8 cellular contexts compared by ENCODE assay signal in genomic region chr10:71773221-71773971, GRCh38. TPM values are rescaled to one million over a fixed set of nuclear protein-coding genes. Genes with fewer than 3 reads are reported as not detected.
DNase-seq lines count a peak whose midpoint lies in the region; ATAC-seq, FAIRE-seq and TF ChIP-seq lines count a peak whose summit lies in the region.

TSS of gene VSIR (minus strand) at chr10:71773520. CDS start at chr10:71773439, 81 bp downstream.

- no peak for FAIRE-seq in pancreas (lab: Jason Lieb, UNC)

- peak within 1 kb of the TSS; percentile 80; the same call in 2 of the 3 replicates for H2BK15ac ChIP-seq in IMR-90 (ENCODE audit: low read depth, low read length)

- CTCF ChIA-PET in IMR-90 (lab: Yijun Ruan, JAX): interaction anchor here (0.6 kb wide), 2 partner anchors 54 to 155 kb away, joined by 3 to 5 read pairs; no protein-coding TSS in a partner anchor

- H4K8ac ChIP-seq in IMR-90 (ENCODE audit: low read depth in 2 of 2, low read length in 2 of 2): peak within 1 kb of the TSS; percentile 3 to 64

- peak within 1 kb of the TSS; percentile 73 for H3K9ac ChIP-seq in IMR-90 (ENCODE audit: low read depth, low read length)

- peak; percentile 74 for TF ChIP-seq POLR2A in IMR-90 (IDR thresholded peaks at IDR 0.05; ENCODE audit: low read depth, low read length)
- peak; percentile 79 to 90 for TF ChIP-seq POLR2A in thyroid gland (IDR thresholded peaks at IDR 0.05)

- no TSS peak for BruUV-seq in IMR-90 (replicated peaks; lab: Mats Ljungman, UMichigan)

- dilution Hi-C loops in IMR-90 (cut with HindIII; ENCODE audit: low sequenced_read_pairs, unreplicated experiment): no loop called here

- peaks cover 70% of the 10 kb centered on the region for H3K4me1 Mint-ChIP-seq in activated naive CD8-positive, alpha-beta T cell (ENCODE audit: low read depth)
- H3K4me1 Mint-ChIP-seq in glutamatergic neuron (ENCODE audit: low read depth, unreplicated experiment): peaks cover 11% of the 10 kb centered on the region

- DNase-seq in COR-L47 (lab: John Stamatoyannopoulos, UW): peak; percentile 33
- peak; percentile 71 for DNase-seq in IMR-90
- DNase-seq in glutamatergic neuron: peak; percentile 88
- peak; percentile 66 to 93 (median 84) for DNase-seq in pancreas
- peak; percentile 84 to 91 for DNase-seq in thyroid gland

- no peaks in the 10 kb centered on the region for H4K20me1 ChIP-seq in IMR-90 (ENCODE audit: insufficient read depth, low read length)

- peak within 1 kb of the TSS; percentile 86 for H3K4ac ChIP-seq in IMR-90 (ENCODE audit: low read depth, low read length)

- peak within 1 kb of the TSS; percentile 63 for H3K4me3 ChIP-seq in IMR-90 (ENCODE audit: insufficient read depth, low read depth, low read length)
- H3K4me3 ChIP-seq in pancreas: peak within 1 kb of the TSS; percentile 35 to 67 (median 43)
- peak within 1 kb of the TSS; percentile 26 to 63 (median 38) for H3K4me3 ChIP-seq in thyroid gland (replicated peaks in 1 of 3)

- H2AK9ac ChIP-seq in IMR-90 (replicated peaks; ENCODE audit: low read depth, low read length, poor library complexity): peak within 1 kb of the TSS; percentile 70

- H3K23ac ChIP-seq in IMR-90 (ENCODE audit: low read depth, low read length): peak within 1 kb of the TSS; percentile 83

- H3K9me3 Mint-ChIP-seq in activated naive CD8-positive, alpha-beta T cell (ENCODE audit: low read depth): no peaks in the 10 kb centered on the region
- H3K9me3 Mint-ChIP-seq in glutamatergic neuron (ENCODE audit: unreplicated experiment): peaks cover 3% of the 10 kb centered on the region

- peaks cover 6% of the 10 kb centered on the region; the same call in 1 of the 2 replicates for H3K27me3 ChIP-seq in IMR-90 (ENCODE audit: control insufficient read depth, insufficient read depth, low read length)
- H3K27me3 ChIP-seq in pancreas: no peaks in the 10 kb centered on the region
- no peaks in the 10 kb centered on the region for H3K27me3 ChIP-seq in thyroid gland

- peaks cover 32% of the 10 kb centered on the region for H3K9me1 ChIP-seq in IMR-90 (ENCODE audit: insufficient read depth, low read length)

- H3K27ac ChIP-seq in IMR-90 (ENCODE audit: insufficient read depth, low read length) (peak within 1 kb of the TSS; percentile 26), pancreas (peak within 1 kb of the TSS; percentile 39 to 74 (median 68)), thyroid gland (peak within 1 kb of the TSS; percentile 66 to 87 (median 85))

- H3K27ac Mint-ChIP-seq in activated naive CD8-positive, alpha-beta T cell: peak within 1 kb of the TSS; percentile 98
- H3K27ac Mint-ChIP-seq in glutamatergic neuron (ENCODE audit: unreplicated experiment): no peak within 1 kb of the TSS

- H3K56ac ChIP-seq in IMR-90 (ENCODE audit: extremely low read depth, insufficient read depth, low read length): no peak within 1 kb of the TSS

- H3K9me3 ChIP-seq in IMR-90 (ENCODE audit: control insufficient read depth, insufficient read depth, low read length): no peaks in the 10 kb centered on the region
- H3K9me3 ChIP-seq in pancreas: no peaks in the 10 kb centered on the region
- no peaks in the 10 kb centered on the region for H3K9me3 ChIP-seq in thyroid gland

- peak within 1 kb of the TSS; percentile 81 for H4K91ac ChIP-seq in IMR-90 (ENCODE audit: insufficient read depth, low read depth, low read length)

- H3K4me1 ChIP-seq in IMR-90 (ENCODE audit: control insufficient read depth, insufficient read depth, low read length) (peaks cover 33% of the 10 kb centered on the region), pancreas (peaks cover 0 to 6% (median 5%) of the 10 kb centered on the region in 3 donors), thyroid gland (peaks cover 9 to 55% of the 10 kb centered on the region in 2 donors)

- 3% methylated on average over 30 of the region's 55 CpGs; no CpG with 5 or more reads in 1 of the 2 experiments for WGBS in IMR-90 (ENCODE audit: extremely low coverage in 2 of 2, insufficient read length in 1 of 2), 2 experiments
- WGBS in pancreas, 2 donors: 6 to 7% methylated on average over 45 to 55 of the region's 55 CpGs
- 2 to 14% methylated on average over 8 to 22 of the region's 55 CpGs for WGBS in thyroid gland, 2 donors

- H3K4me3 Mint-ChIP-seq in activated naive CD8-positive, alpha-beta T cell: peak within 1 kb of the TSS; percentile 94
- H3K4me3 Mint-ChIP-seq in glutamatergic neuron (ENCODE audit: unreplicated experiment): peak within 1 kb of the TSS; percentile 65

- TF ChIP-seq CTCF in IMR-90 (conservative IDR thresholded peaks at IDR 0.05; ENCODE audit: low read depth, low read length) (peak; percentile 92), glutamatergic neuron (IDR thresholded peaks at IDR 0.05; ENCODE audit: partially characterized antibody, unreplicated experiment) (peak; percentile 93), pancreas (IDR thresholded peaks at IDR 0.05) (peak; percentile 60 to 84 (median 77)), thyroid gland (IDR thresholded peaks at IDR 0.05) (peak; percentile 28 to 96 (median 90))

- peak; percentile 36 for ATAC-seq in GM21367 (IDR thresholded peaks at IDR 0.05; ENCODE audit: unreplicated experiment)
- ATAC-seq in IMR-90 (ENCODE audit: low read depth): peak; percentile 91
- peak; percentile 90 for ATAC-seq in SK-N-SH treated with all-trans-retinoic acid at 6 μM for 48 hours
- peak; percentile 87 to 90 (median 89) for ATAC-seq in pancreas

- intact Hi-C loops in IMR-90 (cut with micrococcal nuclease): loop anchor here (5.0 kb wide), 1 partner anchor 76 kb away; no protein-coding TSS in a partner anchor
- intact Hi-C loops in pancreas (cut with DNase I): no loop called here
- intact Hi-C loops in thyroid gland (cut with DNase I): no loop called here

- peak within 1 kb of the TSS; percentile 55; the same call in 1 of the 2 replicates for H3K18ac ChIP-seq in IMR-90 (ENCODE audit: low read depth, low read length)

- no peaks in the 10 kb centered on the region for H3K36me3 ChIP-seq in IMR-90 (ENCODE audit: control insufficient read depth, insufficient read depth, low read length)
- H3K36me3 ChIP-seq in pancreas: no peaks in the 10 kb centered on the region
- H3K36me3 ChIP-seq in thyroid gland: no peaks in the 10 kb centered on the region

- H2AFZ ChIP-seq in IMR-90 (replicated peaks; ENCODE audit: low read length, poor library complexity): peak within 1 kb of the TSS; percentile 93

- H2BK20ac ChIP-seq in IMR-90 (ENCODE audit: low read depth, low read length): peak within 1 kb of the TSS; percentile 89

- peak within 1 kb of the TSS; percentile 78 for H3K14ac ChIP-seq in IMR-90 (replicated peaks; ENCODE audit: low read depth, low read length)

- H3K79me1 ChIP-seq in IMR-90 (ENCODE audit: low read depth in 1 of 2, low read length in 2 of 2): peaks cover 6 to 21% of the 10 kb centered on the region in 2 experiments; a peak in 2 of 4 replicates

- H3K4me2 ChIP-seq in IMR-90 (ENCODE audit: low read depth, low read length): peak within 1 kb of the TSS; percentile 80

- peak within 1 kb of the TSS; percentile 10; the same call in 1 of the 2 replicates for H4K5ac ChIP-seq in IMR-90 (ENCODE audit: low read depth, low read length)

- peak within 1 kb of the TSS; percentile 89 for H2BK120ac ChIP-seq in IMR-90 (ENCODE audit: low read depth, low read length)

- in situ Hi-C loops in IMR-90 (cut with MboI; ENCODE audit: low sequenced_read_pairs): no loop called here

- peaks cover 8% of the 10 kb centered on the region for H3K36me3 Mint-ChIP-seq in activated naive CD8-positive, alpha-beta T cell
- no peaks in the 10 kb centered on the region for H3K36me3 Mint-ChIP-seq in glutamatergic neuron (ENCODE audit: unreplicated experiment)

- H3K27me3 Mint-ChIP-seq in activated naive CD8-positive, alpha-beta T cell: no peaks in the 10 kb centered on the region
- peaks cover 7% of the 10 kb centered on the region for H3K27me3 Mint-ChIP-seq in glutamatergic neuron (ENCODE audit: unreplicated experiment)

- peak; percentile 59 for TF ChIP-seq RAD21 in IMR-90 (IDR thresholded peaks at IDR 0.05; ENCODE audit: low read length)

- H2BK5ac ChIP-seq in IMR-90 (ENCODE audit: low read depth, low read length, poor library complexity, severe bottlenecking): peak within 1 kb of the TSS; percentile 22

- POLR2A ChIA-PET in IMR-90 (lab: Charles Lee; ENCODE audit: unreplicated experiment): no interaction called here

- peak within 1 kb of the TSS; percentile 86 for H2AK5ac ChIP-seq in IMR-90 (ENCODE audit: low read depth, low read length)

TF ChIP-seq in IMR-90, 13 proteins besides CTCF, POLR2A, EP300 and RAD21 (continues in another document):
- TF ChIP-seq RCOR1 (IDR thresholded peaks at IDR 0.05; ENCODE audit: insufficient replicate concordance, low read length) (no peak), MAZ (IDR thresholded peaks at IDR 0.05; ENCODE audit: borderline replicate concordance, low read depth, low read length) (peak; percentile 98), FOS (IDR thresholded peaks at IDR 0.05; ENCODE audit: low read depth, low read length) (no peak), USF2 (IDR thresholded peaks at IDR 0.05; ENCODE audit: low read depth, low read length) (peak; percentile 39; the same call in 1 of the 2 replicates)

TF ChIP-seq in SK-N-SH treated with all-trans-retinoic acid at 6 μM for 48 hours, 23 proteins besides CTCF, POLR2A, EP300 and RAD21 (continues in another document):
- TF ChIP-seq CREB5 (CRISPR knock-in tag; IDR thresholded peaks at IDR 0.05; ENCODE audit: low read depth) (no peak), RARB (CRISPR knock-in tag; IDR thresholded peaks at IDR 0.05) (no peak)

RNA-seq across cellular contexts. Expression of gene VSIR, which starts in this region (rescaled TPM):
- total RNA-seq in IMR-90 (2012; rRNA removed) (5.0 and 5.3 TPM in 2 replicates), glutamatergic neuron (ENCODE audit: unreplicated experiment) (0.29 TPM), pancreas (10 to 100 TPM in 3 of 6 donors, 1 to 10 TPM in 3; 3.7 to 27.6 (median 9.7) TPM), thyroid gland (10 to 100 TPM; 20.0 to 27.2 (median 21.3) TPM)
- polyA plus RNA-seq in IMR-90 (2012; rRNA removed) (23.8 and 25.1 TPM in 2 replicates), pancreas (10 to 100 TPM in 1 of 2 donors, 1 to 10 TPM in 1; 5.9 to 10.2 TPM)
- 17.6 and 24.1 TPM in 2 replicates for polyA plus RNA-seq in IMR-90 (2012; cell fraction: cytosol; rRNA removed)
- polyA plus RNA-seq in IMR-90 (2012; cell fraction: nucleus; rRNA removed; ENCODE audit: low replicate concordance): 10.6 and 25.6 TPM in 2 replicates

Comparison
In these comparisons a context has a peak if more than half of its experiments do, and no peak if none do; other contexts are left out.
1. Peak in every context shown above with its lines: DNase-seq, ATAC-seq, H3K4me3 ChIP-seq and H3K27ac ChIP-seq.
2. Peak in DNase-seq in glutamatergic neuron; RNA of the gene not detected or under 1 TPM.
3. DNase-seq: peak in every context shown above with its lines; median percentile 88 in glutamatergic neuron; 88 in thyroid gland; 84 in pancreas; 71 in IMR-90; 33 in COR-L47.
4. ATAC-seq: peak in every context shown above with its lines; median percentile 91 in IMR-90; 90 in SK-N-SH treated with all-trans-retinoic acid at 6 μM for 48 hours; 89 in pancreas; 36 in GM21367.
5. H3K27ac ChIP-seq: peak in every context shown above with its lines; median percentile 85 in thyroid gland; 68 in pancreas; 26 in IMR-90.